29 cellular contexts compared by ENCODE assay signal in the genomic region with DNA sequence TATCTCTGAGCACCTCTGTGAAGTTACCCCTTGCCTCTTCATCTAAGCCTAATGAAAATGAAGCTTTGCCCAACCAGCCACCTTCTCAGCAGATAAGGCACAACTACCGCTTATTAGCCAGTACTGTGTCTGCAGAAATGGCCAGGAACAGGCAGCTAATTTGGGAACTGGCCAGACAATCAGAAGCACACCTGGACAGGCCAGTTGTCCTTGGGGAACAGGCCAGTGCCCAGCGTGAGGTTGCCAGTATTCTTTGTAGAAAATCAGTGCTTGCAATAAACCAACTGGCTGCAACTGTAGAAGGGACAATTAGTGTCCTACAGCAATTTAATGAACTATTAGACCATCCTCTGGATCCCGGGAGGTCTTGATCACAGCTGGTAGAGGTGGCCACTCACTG.
"Had no signal": no experiment of that assay in that cellular context is flagged by ENCODE, and none has a peak within 500 bp of the region (broad histone marks: within the 10 kb centered on the region; RNA-seq: fewer than 3 reads in every experiment).

No MANE protein-coding gene starts in this region.

- H3K27ac ChIP-seq: colonic mucosa, epithelial cell of prostate, esophagus squamous epithelium, WERI-Rb-1 had no signal

- H3K36me3 ChIP-seq: colonic mucosa, WERI-Rb-1 had no signal

- H3K27me3 ChIP-seq: cardiac muscle cell, colonic mucosa, esophagus squamous epithelium had no signal

- H3K4me1 Mint-ChIP-seq: activated T-helper 17 cell treated with anti-CD3 and anti-CD28 coated beads, Interleukin-2, amount 50 U/mL, for 72 hours; T-cell had no signal

- H3K27ac Mint-ChIP-seq: activated B cell treated with CpG ODN at 0.5 μM for 24 hours; activated CD8-positive, alpha-beta T cell treated with anti-CD3 and anti-CD28 coated beads for 36 hours; activated naive CD8-positive, alpha-beta T cell; activated T-helper 17 cell treated with anti-CD3 and anti-CD28 coated beads, Interleukin-2, amount 50 U/mL, for 72 hours; T-cell; T-helper 1 cell treated with Interleukin-12 subunit alpha and Interleukin-12 subunit beta and Interleukin-4 antibody, amounts not matched to agents 30 μg/mL and 1 μg/mL, for 36 hours had no signal

- H3K9me3 ChIP-seq: colonic mucosa, esophagus squamous epithelium had no signal

- H3K4me1 ChIP-seq: colonic mucosa, esophagus squamous epithelium had no signal

- H3K4me3 Mint-ChIP-seq: activated B cell treated with CpG ODN at 0.5 μM for 24 hours; activated CD8-positive, alpha-beta T cell treated with anti-CD3 and anti-CD28 coated beads for 36 hours; activated naive CD8-positive, alpha-beta T cell; activated T-cell treated with anti-CD3 and anti-CD28 coated beads, Interleukin-2, amount 50 U/mL, for 4 hours; activated T-helper 17 cell treated with anti-CD3 and anti-CD28 coated beads, Interleukin-2, amount 50 U/mL, for 72 hours; T-cell; T-helper 1 cell treated with Interleukin-12 subunit alpha and Interleukin-12 subunit beta and Interleukin-4 antibody, amounts not matched to agents 30 μg/mL and 1 μg/mL, for 36 hours had no signal

- ATAC-seq: activated CD4-positive, CD25-positive, alpha-beta regulatory T cell treated with anti-CD3 and anti-CD28 coated beads, Interleukin-2, amount 50 U/mL, for 24 hours; activated CD8-positive, alpha-beta T cell treated with anti-CD3 and anti-CD28 coated beads for 36 hours; activated T-cell treated with anti-CD3 and anti-CD28 coated beads, Interleukin-2, amount 50 U/mL, for 4 hours; activated T-helper 17 cell treated with anti-CD3 and anti-CD28 coated beads, Interleukin-2, amount 50 U/mL, for 72 hours; T-cell had no signal

- DNase-seq: activated B cell treated with CpG ODN at 0.5 μM for 24 hours; activated CD4-positive, alpha-beta T cell treated with anti-CD3 and anti-CD28 coated beads for 48 hours; activated CD4-positive, alpha-beta T cell treated with anti-CD3 and anti-CD28 coated beads, Interleukin-2, amount 50 U/mL, for 1 hour; activated CD4-positive, alpha-beta T cell treated with anti-CD3 and anti-CD28 coated beads, Interleukin-2, amount 50 U/mL, for 48 hours; activated CD8-positive, alpha-beta memory T cell treated with anti-CD3 and anti-CD28 coated beads for 24 hours; activated CD8-positive, alpha-beta T cell treated with anti-CD3 and anti-CD28 coated beads for 36 hours; activated effector memory CD4-positive, alpha-beta T cell treated with Interleukin-2 at 50 U/mL for 16 hours; activated gamma-delta T cell treated with Interleukin-2 at 50 U/mL for 16 hours; activated naive CD4-positive, alpha-beta T cell treated with anti-CD3 and anti-CD28 coated beads, Interleukin-2, amount 50 U/mL, for 16 hours; activated naive CD4-positive, alpha-beta T cell treated with Interleukin-2 at 50 U/mL for 16 hours; activated T-cell treated with anti-CD3 and anti-CD28 coated beads, Interleukin-2, amount 50 U/mL, for 4 hours; amniotic stem cell; anterior cingulate cortex; central memory CD4-positive, alpha-beta T cell; cerebellar nuclear complex; colonic mucosa; effector CD8-positive, alpha-beta T cell; esophagus squamous epithelium; foreskin melanocyte; head of caudate nucleus; T-cell; T-helper 9 cell; WERI-Rb-1 had no signal

- H3K9me3 Mint-ChIP-seq: activated B cell treated with CpG ODN at 0.5 μM for 24 hours; activated CD8-positive, alpha-beta T cell treated with anti-CD3 and anti-CD28 coated beads for 36 hours; activated T-cell treated with anti-CD3 and anti-CD28 coated beads, Interleukin-2, amount 50 U/mL, for 4 hours; activated T-helper 17 cell treated with anti-CD3 and anti-CD28 coated beads, Interleukin-2, amount 50 U/mL, for 72 hours; T-cell; T-helper 1 cell treated with Interleukin-12 subunit alpha and Interleukin-12 subunit beta and Interleukin-4 antibody, amounts not matched to agents 30 μg/mL and 1 μg/mL, for 36 hours had no signal

- H3K4me3 ChIP-seq: cardiac muscle cell, colonic mucosa, esophagus squamous epithelium had no signal
